In the genomic region with DNA sequence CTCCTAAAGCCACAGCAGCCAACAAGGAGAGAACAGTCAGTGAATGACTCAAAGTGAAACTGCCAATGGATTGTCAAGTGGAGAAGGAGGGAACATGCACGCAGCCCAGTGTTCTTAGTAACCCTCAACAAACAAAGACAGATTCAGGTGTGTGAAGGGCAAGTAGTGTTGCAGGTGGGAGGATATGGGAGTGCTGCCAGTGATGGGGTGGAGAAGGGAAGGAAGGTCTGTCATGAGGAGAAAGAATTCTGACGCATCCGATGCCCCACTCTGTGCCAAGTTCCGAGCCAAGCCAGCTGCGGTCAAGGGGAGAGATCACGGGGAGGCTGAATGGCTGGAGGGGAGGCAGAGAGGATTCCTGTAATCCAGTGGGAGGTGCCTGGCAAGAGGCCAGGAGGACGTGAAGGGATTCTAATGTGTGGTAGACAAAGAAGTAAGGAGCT, we compare ENCODE assay signal across 12 cellular contexts. TPM values are rescaled to one million over a fixed set of nuclear protein-coding genes. Genes with fewer than 3 reads are reported as not detected.
DNase-seq lines count a peak whose midpoint lies in the region; ATAC-seq and TF ChIP-seq lines count a peak whose summit lies in the region.
"Had no signal": no experiment of that assay in that cellular context is flagged by ENCODE, and none has a peak within 500 bp of the region (broad histone marks: within the 10 kb centered on the region; RNA-seq: fewer than 3 reads in every experiment).

No MANE protein-coding gene starts in this region.

- H3K27me3 ChIP-seq in uterus, result no peaks in the 10 kb centered on the region

- ATAC-seq in activated T-helper 17 cell treated with anti-CD3 and anti-CD28 coated beads, Interleukin-2, amount 50 U/mL, for 72 hours (replicated peaks), result peak; percentile 54
- ATAC-seq in HG02759 (IDR thresholded peaks at IDR 0.05; ENCODE audit: unreplicated experiment) (no peak), HG03280 (IDR thresholded peaks at IDR 0.05; ENCODE audit: unreplicated experiment) (no peak)

- no peak overlapping the region for H3K4me3 Mint-ChIP-seq in activated naive CD4-positive, alpha-beta T cell treated with anti-CD3 and anti-CD28 coated beads, Interleukin-2, amount 50 U/mL, for 24 hours
- H3K4me3 Mint-ChIP-seq in activated naive CD4-positive, alpha-beta T cell treated with anti-CD3 and anti-CD28 coated beads for 36 hours, result no peak overlapping the region
- no peak overlapping the region for H3K4me3 Mint-ChIP-seq in activated T-helper 17 cell treated with anti-CD3 and anti-CD28 coated beads, Interleukin-2, amount 50 U/mL, for 72 hours

- TF ChIP-seq POLR2A in uterus (IDR thresholded peaks at IDR 0.05), result no peak

- no peaks in the 10 kb centered on the region for H3K9me3 Mint-ChIP-seq in activated naive CD4-positive, alpha-beta T cell treated with anti-CD3 and anti-CD28 coated beads, Interleukin-2, amount 50 U/mL, for 24 hours
- no peaks in the 10 kb centered on the region for H3K9me3 Mint-ChIP-seq in activated naive CD4-positive, alpha-beta T cell treated with anti-CD3 and anti-CD28 coated beads for 36 hours
- H3K9me3 Mint-ChIP-seq in activated T-helper 17 cell treated with anti-CD3 and anti-CD28 coated beads, Interleukin-2, amount 50 U/mL, for 72 hours, result no peaks in the 10 kb centered on the region

- no peak for DNase-seq in activated naive CD4-positive, alpha-beta T cell treated with anti-CD3 and anti-CD28 coated beads for 36 hours
- peak; percentile 64 for DNase-seq in kidney glomerular epithelial cell (lab: John Stamatoyannopoulos, UW)
- DNase-seq in uterus, result peak; percentile 44 to 46
- no peak for DNase-seq in hepatic stellate cell (ENCODE audit: low spot score)
- DNase-seq: activated gamma-delta T cell treated with Interleukin-2 at 50 U/mL for 16 hours; effector CD8-positive, alpha-beta T cell; islet precursor cell; NCI-H524 had no signal

- peaks cover 2% of the 10 kb centered on the region for H3K36me3 Mint-ChIP-seq in activated naive CD4-positive, alpha-beta T cell treated with anti-CD3 and anti-CD28 coated beads, Interleukin-2, amount 50 U/mL, for 24 hours
- peaks cover 2% of the 10 kb centered on the region for H3K36me3 Mint-ChIP-seq in activated naive CD4-positive, alpha-beta T cell treated with anti-CD3 and anti-CD28 coated beads for 36 hours (ENCODE audit: low read depth)
- H3K36me3 Mint-ChIP-seq in activated T-helper 17 cell treated with anti-CD3 and anti-CD28 coated beads, Interleukin-2, amount 50 U/mL, for 72 hours (ENCODE audit: low read depth), result peaks cover 12% of the 10 kb centered on the region

- H3K27ac ChIP-seq in uterus, result no peak overlapping the region

- H3K27ac Mint-ChIP-seq in activated naive CD4-positive, alpha-beta T cell treated with anti-CD3 and anti-CD28 coated beads, Interleukin-2, amount 50 U/mL, for 24 hours, result peak overlapping the region; percentile 13
- H3K27ac Mint-ChIP-seq in activated naive CD4-positive, alpha-beta T cell treated with anti-CD3 and anti-CD28 coated beads for 36 hours, result no peak overlapping the region
- H3K27ac Mint-ChIP-seq in activated T-helper 17 cell treated with anti-CD3 and anti-CD28 coated beads, Interleukin-2, amount 50 U/mL, for 72 hours, result peak overlapping the region; percentile 18

- H3K4me3 ChIP-seq in uterus, result no peak overlapping the region

- CTCF ChIA-PET in activated naive CD4-positive, alpha-beta T cell treated with anti-CD3 and anti-CD28 coated beads for 36 hours (lab: Charles Lee), result interaction anchor here (1.6 kb wide), 1 partner anchor 11 kb away, joined by 4 read pairs; no protein-coding TSS in a partner anchor

- peaks cover 0 to 8% of the 10 kb centered on the region in 2 donors for H3K4me1 ChIP-seq in uterus

- H3K36me3 ChIP-seq in uterus, result no peaks in the 10 kb centered on the region

- H3K27me3 Mint-ChIP-seq in activated naive CD4-positive, alpha-beta T cell treated with anti-CD3 and anti-CD28 coated beads, Interleukin-2, amount 50 U/mL, for 24 hours, result no peaks in the 10 kb centered on the region
- H3K27me3 Mint-ChIP-seq in activated naive CD4-positive, alpha-beta T cell treated with anti-CD3 and anti-CD28 coated beads for 36 hours (ENCODE audit: low read depth), result no peaks in the 10 kb centered on the region
- H3K27me3 Mint-ChIP-seq in activated T-helper 17 cell treated with anti-CD3 and anti-CD28 coated beads, Interleukin-2, amount 50 U/mL, for 72 hours, result no peaks in the 10 kb centered on the region

- H3K9me3 ChIP-seq in uterus, result no peaks in the 10 kb centered on the region

- peaks cover 54% of the 10 kb centered on the region for H3K4me1 Mint-ChIP-seq in activated naive CD4-positive, alpha-beta T cell treated with anti-CD3 and anti-CD28 coated beads, Interleukin-2, amount 50 U/mL, for 24 hours
- peaks cover 26% of the 10 kb centered on the region for H3K4me1 Mint-ChIP-seq in activated naive CD4-positive, alpha-beta T cell treated with anti-CD3 and anti-CD28 coated beads for 36 hours (ENCODE audit: low read depth)
- H3K4me1 Mint-ChIP-seq in activated T-helper 17 cell treated with anti-CD3 and anti-CD28 coated beads, Interleukin-2, amount 50 U/mL, for 72 hours, result peaks cover 40% of the 10 kb centered on the region

- TF ChIP-seq CTCF in uterus (IDR thresholded peaks at IDR 0.05), result no peak

- intact Hi-C loops in activated naive CD4-positive, alpha-beta T cell treated with anti-CD3 and anti-CD28 coated beads for 36 hours (cut with micrococcal nuclease), result no loop called here
- intact Hi-C loops in uterus (cut with DNase I; ENCODE audit: low total_unique reads), result no loop called here

RNA-seq across cellular contexts. Expression of a gene that starts 56.5 kb away (rescaled TPM):
- 100 to 1,000 TPM; 118 to 122 TPM for total RNA-seq in activated naive CD4-positive, alpha-beta T cell treated with anti-CD3 and anti-CD28 coated beads for 36 hours
- total RNA-seq in activated T-helper 17 cell treated with anti-CD3 and anti-CD28 coated beads, Interleukin-2, amount 50 U/mL, for 72 hours, result 100 to 1,000 TPM; 165 to 229 TPM
- total RNA-seq in uterus, result 100 to 1,000 TPM in 3 of 4 donors, 10 to 100 TPM in 1; 98.2 to 350 (median 136) TPM

Comparison
In these comparisons a context has a peak if more than half of its experiments do, and no peak if none do; other contexts are left out.
1. DNase-seq: peak in kidney glomerular epithelial cell (single experiment) and uterus (2 of 2); none in activated naive CD4-positive, alpha-beta T cell treated with anti-CD3 and anti-CD28 coated beads for 36 hours (single experiment) and hepatic stellate cell (single experiment).